In genomic region chr18:67515987-67516431, GRCh38 we compare ENCODE assay signal across 8 cellular contexts. TPM values are rescaled to one million over a fixed set of nuclear protein-coding genes. Genes with fewer than 3 reads are reported as not detected.
DNase-seq lines count a peak whose midpoint lies in the region; ATAC-seq and TF ChIP-seq lines count a peak whose summit lies in the region.

No MANE protein-coding gene starts in this region.

- CTCF ChIA-PET in activated CD8-positive, alpha-beta memory T cell treated with anti-CD3 and anti-CD28 coated beads, Interleukin-2, amount 10 ng/mL, durations not matched to agents 7 days and 5 days (lab: Charles Lee): interaction anchor here (0.5 to 1.8 kb wide), 11 partner anchors 13 to 1452 kb away, joined by 3 to 4 read pairs (median 3); no protein-coding TSS in a partner anchor

- ATAC-seq in GM18909 (IDR thresholded peaks at IDR 0.05; ENCODE audit: poor library complexity, unreplicated experiment) (peak; percentile 39), HG03280 (IDR thresholded peaks at IDR 0.05; ENCODE audit: unreplicated experiment) (peak; percentile 21)
- peak; percentile 12 for ATAC-seq in activated CD8-positive, alpha-beta memory T cell treated with anti-CD3 and anti-CD28 coated beads, Interleukin-2, amount 10 ng/mL, durations not matched to agents 7 days and 5 days
- peak; percentile 23 for ATAC-seq in effector memory CD8-positive, alpha-beta T cell (replicated peaks)

- peak overlapping the region; percentile 90 for H3K4me3 ChIP-seq in AG09309 (ENCODE audit: control insufficient read depth, low read depth, low read length)

- TF ChIP-seq CTCF in AG09309 (IDR thresholded peaks at IDR 0.05; ENCODE audit: control insufficient read depth, insufficient read depth, low read depth, low read length, missing control alignments): peak; percentile 83

- H3K9me3 Mint-ChIP-seq in activated CD8-positive, alpha-beta memory T cell treated with anti-CD3 and anti-CD28 coated beads, Interleukin-2, amount 10 ng/mL, durations not matched to agents 7 days and 5 days (ENCODE audit: low read depth): no peaks in the 10 kb centered on the region
- H3K9me3 Mint-ChIP-seq in effector memory CD8-positive, alpha-beta T cell: no peaks in the 10 kb centered on the region

- peaks cover 10% of the 10 kb centered on the region for H3K4me1 Mint-ChIP-seq in activated CD8-positive, alpha-beta memory T cell treated with anti-CD3 and anti-CD28 coated beads, Interleukin-2, amount 10 ng/mL, durations not matched to agents 7 days and 5 days
- H3K4me1 Mint-ChIP-seq in effector memory CD8-positive, alpha-beta T cell (ENCODE audit: low read depth in 2 of 2): peaks cover 20 to 28% of the 10 kb centered on the region in 2 donors

- peaks cover 48% of the 10 kb centered on the region for H3K27me3 Mint-ChIP-seq in activated CD8-positive, alpha-beta memory T cell treated with anti-CD3 and anti-CD28 coated beads, Interleukin-2, amount 10 ng/mL, durations not matched to agents 7 days and 5 days
- no peaks in the 10 kb centered on the region for H3K27me3 Mint-ChIP-seq in effector memory CD8-positive, alpha-beta T cell

- no peaks in the 10 kb centered on the region for H3K36me3 Mint-ChIP-seq in activated CD8-positive, alpha-beta memory T cell treated with anti-CD3 and anti-CD28 coated beads, Interleukin-2, amount 10 ng/mL, durations not matched to agents 7 days and 5 days
- H3K36me3 Mint-ChIP-seq in effector memory CD8-positive, alpha-beta T cell (ENCODE audit: insufficient read depth): peaks cover 5% of the 10 kb centered on the region

- H3K27ac Mint-ChIP-seq in activated CD8-positive, alpha-beta memory T cell treated with anti-CD3 and anti-CD28 coated beads, Interleukin-2, amount 10 ng/mL, durations not matched to agents 7 days and 5 days: no peak overlapping the region
- H3K27ac Mint-ChIP-seq in effector memory CD8-positive, alpha-beta T cell: peak overlapping the region; percentile 55 to 67

- DNase-seq in AG09309 (ENCODE audit: low read depth) (peak; percentile 54), NCI-H510A treated with DMSO at 0.1 percent for 48 hours (lab: John Stamatoyannopoulos, UW) (peak; percentile 94), medulla oblongata (ENCODE audit: extremely low spot score) (peak; percentile 92)
- DNase-seq in activated CD8-positive, alpha-beta memory T cell treated with anti-CD3 and anti-CD28 coated beads, Interleukin-2, amount 10 ng/mL, durations not matched to agents 7 days and 5 days: peak; percentile 72
- DNase-seq in effector memory CD8-positive, alpha-beta T cell: peak; percentile 27 to 48 (median 32)
- DNase-seq in stimulated activated CD4-positive, alpha-beta T cell treated with anti-CD3 and anti-CD28 coated beads, TNF-alpha, amount 100 ng/mL, for 48 hours (ENCODE audit: low read depth in 3 of 3): peak; percentile 21 to 47 (median 29)

- peak overlapping the region; percentile 80 for H3K4me3 Mint-ChIP-seq in activated CD8-positive, alpha-beta memory T cell treated with anti-CD3 and anti-CD28 coated beads, Interleukin-2, amount 10 ng/mL, durations not matched to agents 7 days and 5 days
- peak overlapping the region; percentile 87 to 94 for H3K4me3 Mint-ChIP-seq in effector memory CD8-positive, alpha-beta T cell

RNA-seq across cellular contexts. Expression of gene DSEL, which starts 0.5 kb away (rescaled TPM):
- total RNA-seq in activated CD8-positive, alpha-beta memory T cell treated with anti-CD3 and anti-CD28 coated beads, Interleukin-2, amount 10 ng/mL, durations not matched to agents 7 days and 5 days: under 1 TPM; 0.05 to 0.06 TPM

Comparison
In these comparisons a context has a peak if more than half of its experiments do, and no peak if none do; other contexts are left out.
1. Peak in every context shown above with its lines: DNase-seq, ATAC-seq and H3K4me3 ChIP-seq.
2. DNase-seq: peak in every context shown above with its lines; median percentile 94 in NCI-H510A treated with DMSO at 0.1 percent for 48 hours; 92 in medulla oblongata; 72 in activated CD8-positive, alpha-beta memory T cell treated with anti-CD3 and anti-CD28 coated beads, Interleukin-2, amount 10 ng/mL, durations not matched to agents 7 days and 5 days; 54 in AG09309; 32 in effector memory CD8-positive, alpha-beta T cell; 29 in stimulated activated CD4-positive, alpha-beta T cell treated with anti-CD3 and anti-CD28 coated beads, TNF-alpha, amount 100 ng/mL, for 48 hours.